In genomic region chr6:31498748-31499147, GRCh38 we compare ENCODE assay signal across 8 cellular contexts. TPM values are rescaled to one million over a fixed set of nuclear protein-coding genes. Genes with fewer than 3 reads are reported as not detected.
DNase-seq lines count a peak whose midpoint lies in the region; ATAC-seq and TF ChIP-seq lines count a peak whose summit lies in the region.

No MANE protein-coding gene starts in this region.

- no peaks in the 10 kb centered on the region for H3K36me3 ChIP-seq in Karpas-422 (ENCODE audit: insufficient read depth, low read length)
- H3K36me3 ChIP-seq in neural progenitor cell, result no peaks in the 10 kb centered on the region
- no peaks in the 10 kb centered on the region for H3K36me3 ChIP-seq in aorta (ENCODE audit: control insufficient read depth in 1 of 2, insufficient read depth in 2 of 2, low read length in 1 of 2)

- intact Hi-C loops in Calu3 (cut with micrococcal nuclease; ENCODE audit: unreplicated experiment) (no loop called here), aorta (cut with DNase I) (loop anchor here in 1 of 2 donors (5.0 kb wide), 1 partner anchor 99 kb away; no protein-coding TSS in a partner anchor)

- peak; percentile 40 for DNase-seq in Calu3
- DNase-seq in Karpas-422, result no peak
- peak; percentile 59 for DNase-seq in ecto neural progenitor cell (ENCODE audit: low spot score)
- peak; percentile 56 for DNase-seq in neural progenitor cell (ENCODE audit: low spot score)
- no peak for DNase-seq in aorta
- DNase-seq in activated gamma-delta T cell treated with Interleukin-2 at 50 U/mL for 16 hours, result no peak
- no peak for DNase-seq in stimulated activated CD4-positive, alpha-beta T cell treated with anti-CD3 and anti-CD28 coated beads, Interleukin-2, amount 100 ng/mL, for 24 hours

- H3K4me3 Mint-ChIP-seq in Calu3 (ENCODE audit: low read depth, unreplicated experiment) (peak overlapping the region; percentile 88), neural progenitor cell (peak overlapping the region; percentile 79)

- H3K9me2 ChIP-seq in Karpas-422 (replicated peaks; ENCODE audit: insufficient read depth, low read length), result no peaks in the 10 kb centered on the region

- H3K36me3 Mint-ChIP-seq in Calu3 (ENCODE audit: insufficient read depth, unreplicated experiment), result peaks cover 49% of the 10 kb centered on the region
- H3K36me3 Mint-ChIP-seq in neural progenitor cell, result no peaks in the 10 kb centered on the region

- H3K27ac Mint-ChIP-seq in Calu3 (ENCODE audit: unreplicated experiment) (peak overlapping the region; percentile 62), neural progenitor cell (no peak overlapping the region)

- 6 to 13% methylated on average over 21 of the region's 21 CpGs for whole genome bisulfite sequencing in aorta, 2 donors

- H3K4me2 ChIP-seq in Karpas-422 (ENCODE audit: low read depth, low read length, poor library complexity, severe bottlenecking), result no peak overlapping the region
- peak overlapping the region; percentile 83 for H3K4me2 ChIP-seq in neural progenitor cell

- H3K4me3 ChIP-seq in Karpas-422 (ENCODE audit: low read length) (peak overlapping the region; percentile 12; the same call in 1 of the 2 replicates), neural progenitor cell (peak overlapping the region; percentile 63), aorta (ENCODE audit: low read length in 2 of 2) (no peak overlapping the region)

- no TSS peak for BruUV-seq in Calu3 (replicated peaks; lab: Mats Ljungman, UMichigan)

- CTCF ChIA-PET in Calu3 (lab: Charles Lee), result interaction anchor here (0.6 to 2.2 kb wide), 4 partner anchors 43 to 205 kb away, joined by 3 to 8 read pairs (median 6); partner anchors contain the start of genes ABHD16A and DDX39B

- H3K27me3 Mint-ChIP-seq in Calu3 (ENCODE audit: unreplicated experiment), result no peaks in the 10 kb centered on the region
- H3K27me3 Mint-ChIP-seq in neural progenitor cell (ENCODE audit: insufficient read depth, low read depth), result peaks cover 80% of the 10 kb centered on the region

- no peaks in the 10 kb centered on the region for H3K27me3 ChIP-seq in Karpas-422 (ENCODE audit: low read length)
- peaks cover 58% of the 10 kb centered on the region for H3K27me3 ChIP-seq in neural progenitor cell
- H3K27me3 ChIP-seq in aorta (ENCODE audit: control insufficient read depth in 1 of 2, insufficient read depth in 2 of 2, low read length in 1 of 2), result no peaks in the 10 kb centered on the region

- TF ChIP-seq CTCF in Calu3 (IDR thresholded peaks at IDR 0.05; ENCODE audit: unreplicated experiment) (no peak), neural progenitor cell (IDR thresholded peaks at IDR 0.05) (no peak)

- no peak overlapping the region for H3K9ac ChIP-seq in Karpas-422 (ENCODE audit: low read length)
- H3K9ac ChIP-seq in neural progenitor cell, result no peak overlapping the region

- H3K9me3 ChIP-seq in Karpas-422 (ENCODE audit: low read length), result no peaks in the 10 kb centered on the region
- H3K9me3 ChIP-seq in neural progenitor cell (ENCODE audit: low read depth), result no peaks in the 10 kb centered on the region
- no peaks in the 10 kb centered on the region for H3K9me3 ChIP-seq in aorta (ENCODE audit: control insufficient read depth, low read length)

- H3K4me1 Mint-ChIP-seq in Calu3 (ENCODE audit: low read depth, unreplicated experiment), result peaks cover 71% of the 10 kb centered on the region
- H3K4me1 Mint-ChIP-seq in neural progenitor cell, result peaks cover 28% of the 10 kb centered on the region

- peaks cover 3% of the 10 kb centered on the region for H3K9me3 Mint-ChIP-seq in Calu3 (ENCODE audit: low read depth, unreplicated experiment)
- peaks cover 7% of the 10 kb centered on the region for H3K9me3 Mint-ChIP-seq in neural progenitor cell

- H3K4me1 ChIP-seq in Karpas-422 (ENCODE audit: low read length) (peaks cover 32% of the 10 kb centered on the region), neural progenitor cell (no peaks in the 10 kb centered on the region), aorta (ENCODE audit: control insufficient read depth in 1 of 2, insufficient read depth in 2 of 2, low read length in 2 of 2) (peaks cover 0 to 1% of the 10 kb centered on the region in 2 donors)

- H3K27ac ChIP-seq in Karpas-422 (ENCODE audit: low read length), result no peak overlapping the region
- no peak overlapping the region for H3K27ac ChIP-seq in neural progenitor cell
- H3K27ac ChIP-seq in aorta (ENCODE audit: low read depth in 1 of 2, low read length in 2 of 2), result no peak overlapping the region

- peaks cover 64% of the 10 kb centered on the region for H3K79me2 ChIP-seq in Karpas-422 (ENCODE audit: low read length)
- H3K79me2 ChIP-seq in neural progenitor cell (ENCODE audit: low read depth), result peaks cover 15% of the 10 kb centered on the region

- H3F3A ChIP-seq in neural progenitor cell (ENCODE audit: low read depth), result peaks cover 17% of the 10 kb centered on the region

- ATAC-seq in aorta (ENCODE audit: low FRiP score) (no peak), GM21528 (IDR thresholded peaks at IDR 0.05; ENCODE audit: low FRiP score, unreplicated experiment) (no peak)

- H2AFZ ChIP-seq in Karpas-422 (ENCODE audit: low read length), result no peak overlapping the region
- H2AFZ ChIP-seq in neural progenitor cell (replicated peaks), result peak overlapping the region; percentile 22

- H4K20me1 ChIP-seq in Karpas-422 (ENCODE audit: insufficient read depth, low read depth, low read length) (no peaks in the 10 kb centered on the region), neural progenitor cell (ENCODE audit: low read depth) (no peaks in the 10 kb centered on the region)

RNA-seq across cellular contexts. Expression of gene MICB, which starts 0.8 kb away (rescaled TPM):
- total RNA-seq in Calu3 (2022) (59.3 and 64.3 TPM in 2 replicates), neural progenitor cell (ENCODE audit: low replicate concordance) (8.1 and 9.1 TPM in 2 replicates), aorta (1 to 10 TPM; 4.7 to 6.2 TPM)
- 13.2 and 15.7 TPM in 2 replicates for total RNA-seq in Karpas-422 (2014; rRNA removed; shearing (Covaris generic); ENCODE audit: low replicate concordance)
- polyA plus RNA-seq in aorta, result 1 to 10 TPM; 1.8 to 3.5 TPM

RNA-seq across cellular contexts. Expression of gene MCCD1, which starts 30.0 kb away (rescaled TPM):
- not detected in 2 replicates for total RNA-seq in Calu3 (2022)
- not detected in 2 replicates for total RNA-seq in Karpas-422 (2014; rRNA removed; shearing (Covaris generic); ENCODE audit: low replicate concordance)
- not detected in 2 replicates for total RNA-seq in neural progenitor cell (ENCODE audit: low replicate concordance)
- total RNA-seq in aorta, result not detected
- polyA plus RNA-seq in aorta, result not detected

RNA-seq across cellular contexts. Expression of gene DDX39B, which starts 43.1 kb away (rescaled TPM):
- total RNA-seq in Calu3 (2022) (631 and 646 TPM in 2 replicates), neural progenitor cell (ENCODE audit: low replicate concordance) (493 and 913 TPM in 2 replicates), aorta (100 to 1,000 TPM; 235 to 270 TPM)
- 412 and 561 TPM in 2 replicates for total RNA-seq in Karpas-422 (2014; rRNA removed; shearing (Covaris generic); ENCODE audit: low replicate concordance)
- 100 to 1,000 TPM; 146 to 570 TPM for polyA plus RNA-seq in aorta

RNA-seq across cellular contexts. Expression of gene ATP6V1G2, which starts 47.7 kb away (rescaled TPM):
- 1.0 and 1.5 TPM in 2 replicates for total RNA-seq in Calu3 (2022)
- total RNA-seq in Karpas-422 (2014; rRNA removed; shearing (Covaris generic); ENCODE audit: low replicate concordance), result 15.2 and 34.9 TPM in 2 replicates
- total RNA-seq in neural progenitor cell (ENCODE audit: low replicate concordance), result 6.8 and 8.8 TPM in 2 replicates
- total RNA-seq in aorta, result 1 to 10 TPM; 1.3 to 1.5 TPM
- polyA plus RNA-seq in aorta, result 1 to 10 TPM; 1.4 to 1.8 TPM

RNA-seq across cellular contexts. Expression of gene NFKBIL1, which starts 48.7 kb away (rescaled TPM):
- 33.5 and 34.0 TPM in 2 replicates for total RNA-seq in Calu3 (2022)
- 21.8 and 46.1 TPM in 2 replicates for total RNA-seq in Karpas-422 (2014; rRNA removed; shearing (Covaris generic); ENCODE audit: low replicate concordance)
- total RNA-seq in neural progenitor cell (ENCODE audit: low replicate concordance), result 8.6 and 30.3 TPM in 2 replicates
- total RNA-seq in aorta, result 10 to 100 TPM; 16.0 to 19.8 TPM
- 10 to 100 TPM; 24.2 to 49.5 TPM for polyA plus RNA-seq in aorta

Comparison
In these comparisons a context has a peak if more than half of its experiments do, and no peak if none do; other contexts are left out.
1. DNase-seq: peak in Calu3 (single experiment), ecto neural progenitor cell (single experiment) and neural progenitor cell (single experiment); none in Karpas-422 (single experiment), aorta (0 of 2), activated gamma-delta T cell treated with Interleukin-2 at 50 U/mL for 16 hours (single experiment) and stimulated activated CD4-positive, alpha-beta T cell treated with anti-CD3 and anti-CD28 coated beads, Interleukin-2, amount 100 ng/mL, for 24 hours (0 of 2).
2. H3K4me3 ChIP-seq: peak in Karpas-422 (single experiment) and neural progenitor cell (single experiment); none in aorta (0 of 2).